13 cellular contexts compared by ENCODE assay signal in the genomic region with DNA sequence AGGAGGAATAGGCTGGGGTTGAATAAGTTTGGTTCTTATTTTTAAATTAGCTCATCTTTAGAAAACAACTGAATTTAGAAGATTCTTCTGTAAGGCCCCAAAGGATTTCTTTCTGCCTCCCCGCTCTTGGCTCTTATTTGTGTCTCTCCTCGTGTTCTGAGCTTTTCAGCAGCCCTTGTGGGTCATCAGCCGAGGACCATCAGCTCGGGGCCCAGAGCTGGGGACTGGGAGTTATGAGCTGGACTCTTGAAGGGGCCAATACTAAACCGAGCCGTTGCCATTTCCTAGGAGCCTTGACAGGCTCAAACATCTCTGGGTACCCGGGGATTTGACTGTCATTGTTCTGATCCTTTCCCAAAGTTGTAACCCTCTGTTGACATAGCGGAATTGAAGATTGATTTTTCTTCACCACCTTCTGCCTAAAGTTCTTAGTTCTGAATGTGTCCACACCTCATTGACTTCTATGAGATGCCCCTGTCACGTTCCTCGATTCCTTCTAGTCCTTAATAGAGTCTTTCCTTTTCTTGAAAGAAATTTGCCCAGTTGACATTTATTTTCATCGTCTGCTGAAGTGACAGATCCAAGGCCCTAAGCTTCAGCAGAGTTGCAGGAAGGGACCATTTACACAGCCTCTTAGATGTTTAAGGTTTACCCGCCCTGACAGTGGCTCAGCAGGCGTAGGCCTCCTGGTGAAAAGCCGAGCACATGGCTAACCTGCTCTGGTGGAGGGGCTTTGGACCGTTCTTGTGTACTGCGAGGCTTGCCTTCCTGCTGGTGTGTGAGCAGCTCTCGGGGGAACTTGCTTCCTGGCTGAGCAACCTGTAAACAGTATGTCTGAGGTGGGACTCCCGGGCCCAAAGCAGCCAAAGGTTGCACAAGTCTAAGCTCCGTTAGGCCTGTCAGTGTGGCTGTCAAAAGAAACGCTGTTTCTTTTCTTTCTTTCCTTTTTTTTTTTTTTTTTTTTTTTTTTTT. TPM values are rescaled to one million over a fixed set of nuclear protein-coding genes. Genes with fewer than 3 reads are reported as not detected.
DNase-seq lines count a peak whose midpoint lies in the region; ATAC-seq and TF ChIP-seq lines count a peak whose summit lies in the region.
"Had no signal": no experiment of that assay in that cellular context is flagged by ENCODE, and none has a peak within 500 bp of the region (broad histone marks: within the 10 kb centered on the region; RNA-seq: fewer than 3 reads in every experiment).

No MANE protein-coding gene starts in this region.

- peak overlapping the region; percentile 57 for H3K4me2 ChIP-seq in skeletal muscle satellite cell (ENCODE audit: low read length)

- no peaks in the 10 kb centered on the region for H3K9me3 ChIP-seq in AG04450 (ENCODE audit: control insufficient read depth, insufficient read depth, low read length)
- no peaks in the 10 kb centered on the region for H3K9me3 ChIP-seq in adipocyte (ENCODE audit: control insufficient read depth, low read length)
- H3K9me3 ChIP-seq in left ventricle myocardium inferior (replicated peaks), result no peaks in the 10 kb centered on the region
- H3K9me3 ChIP-seq in skeletal muscle satellite cell (replicated peaks; ENCODE audit: low read length), result no peaks in the 10 kb centered on the region
- H3K9me3 ChIP-seq: body of pancreas had no signal

- POLR2A ChIA-PET in AG04450 (lab: Yijun Ruan, JAX), result interaction anchor here (0.5 to 1.6 kb wide), 5 partner anchors 13 to 74 kb away, joined by 3 to 6 read pairs (median 4); no protein-coding TSS in a partner anchor

- no peak overlapping the region for H3K4me3 ChIP-seq in AG04450 (ENCODE audit: low read depth, low read length)
- H3K4me3 ChIP-seq in adipocyte (ENCODE audit: low read length), result no peak overlapping the region
- H3K4me3 ChIP-seq in left ventricle myocardium inferior, result no peak overlapping the region
- H3K4me3 ChIP-seq in skeletal muscle satellite cell (ENCODE audit: low read length), result no peak overlapping the region
- H3K4me3 ChIP-seq: body of pancreas had no signal

- ATAC-seq in HG03095 (IDR thresholded peaks at IDR 0.05; ENCODE audit: unreplicated experiment), result no peak
- ATAC-seq: activated T-cell treated with anti-CD3 and anti-CD28 coated beads, Interleukin-2, amount 50 U/mL, for 72 hours had no signal

- H3K4me1 ChIP-seq in adipocyte (ENCODE audit: control insufficient read depth, insufficient read depth, low read length), result peaks cover 70% of the 10 kb centered on the region
- H3K4me1 ChIP-seq in left ventricle myocardium inferior, result peaks cover 65% of the 10 kb centered on the region
- peaks cover 59% of the 10 kb centered on the region for H3K4me1 ChIP-seq in skeletal muscle satellite cell (ENCODE audit: control insufficient read depth, insufficient read depth, low read length)
- H3K4me1 ChIP-seq: body of pancreas had no signal

- intact Hi-C loops in left ventricle myocardium inferior (cut with micrococcal nuclease), result no loop called here
- intact Hi-C loops in posterior vena cava (cut with DNase I), result loop anchor here in 1 of 2 donors (5.0 kb wide), 1 partner anchor 77 kb away; no protein-coding TSS in a partner anchor

- peak overlapping the region; percentile 58 for H3K9ac ChIP-seq in adipocyte (ENCODE audit: low read length)
- H3K9ac ChIP-seq in skeletal muscle satellite cell (ENCODE audit: low read depth, low read length), result peak overlapping the region; percentile 82

- H3K27me3 ChIP-seq in AG04450 (ENCODE audit: control insufficient read depth, insufficient read depth, low read length) (no peaks in the 10 kb centered on the region), adipocyte (replicated peaks; ENCODE audit: control insufficient read depth, insufficient read depth, low read length) (no peaks in the 10 kb centered on the region), left ventricle myocardium inferior (ENCODE audit: low read depth) (no peaks in the 10 kb centered on the region), skeletal muscle satellite cell (ENCODE audit: control insufficient read depth, insufficient read depth, low read length) (no peaks in the 10 kb centered on the region)
- H3K27me3 ChIP-seq: body of pancreas had no signal

- CTCF ChIA-PET in AG04450 (lab: Charles Lee), result interaction anchor here (0.8 to 2.4 kb wide), 7 partner anchors 8 to 187 kb away, joined by 3 to 22 read pairs (median 11); no protein-coding TSS in a partner anchor

- DNase-seq in AG04450 (ENCODE audit: low read depth, low spot score), result no peak
- no peak for DNase-seq in adipocyte (ENCODE audit: low read depth)
- DNase-seq in left ventricle myocardium inferior, result no peak
- DNase-seq in middle frontal gyrus (ENCODE audit: extremely low spot score, low spot score), result no peak
- DNase-seq in posterior vena cava (ENCODE audit: low spot score), result no peak
- no peak for DNase-seq in NCI-H524 (lab: John Stamatoyannopoulos, UW)
- DNase-seq: activated CD4-positive, alpha-beta T cell treated with anti-CD3 and anti-CD28 coated beads for 1 hour; activated T-cell treated with anti-CD3 and anti-CD28 coated beads, Interleukin-2, amount 50 U/mL, for 72 hours; DMS53 had no signal

- TF ChIP-seq CTCF in AG04450 (IDR thresholded peaks at IDR 0.05; ENCODE audit: low read depth, low read length) (no peak), left ventricle myocardium inferior (IDR thresholded peaks at IDR 0.05; ENCODE audit: borderline replicate concordance) (no peak)

- peaks cover 55% of the 10 kb centered on the region for H3K36me3 ChIP-seq in adipocyte (ENCODE audit: control insufficient read depth, insufficient read depth, low read length, severe bottlenecking)
- H3K36me3 ChIP-seq in left ventricle myocardium inferior, result peaks cover 40% of the 10 kb centered on the region
- peaks cover 67% of the 10 kb centered on the region for H3K36me3 ChIP-seq in skeletal muscle satellite cell (ENCODE audit: insufficient read depth, low read length)

- H3K27ac ChIP-seq in AG04450 (ENCODE audit: low read depth, low read length), result peak overlapping the region; percentile 94
- H3K27ac ChIP-seq in left ventricle myocardium inferior (replicated peaks), result peak overlapping the region; percentile 76

RNA-seq across cellular contexts. Expression of a gene that starts 24.0 kb away (rescaled TPM):
- 37.5 and 51.3 TPM in 2 replicates for polyA plus RNA-seq in AG04450 (2011; rRNA removed)
- polyA minus RNA-seq in AG04450 (2011; rRNA and poly(A)+ RNA removed), result 81.5 and 92.0 TPM in 2 replicates
- total RNA-seq in left ventricle myocardium inferior (30.7 TPM), posterior vena cava (10 to 100 TPM; 80.5 to 85.0 TPM)
- 83.4 and 89.8 TPM in 2 replicates for total RNA-seq in skeletal muscle satellite cell (2012; rRNA removed)

RNA-seq across cellular contexts. Expression of a gene that starts 37.6 kb away (rescaled TPM):
- not detected in 2 replicates for polyA plus RNA-seq in AG04450 (2011; rRNA removed)
- polyA minus RNA-seq in AG04450 (2011; rRNA and poly(A)+ RNA removed), result not detected in 2 replicates
- total RNA-seq in left ventricle myocardium inferior (not detected), posterior vena cava (not detected)
- not detected in 2 replicates for total RNA-seq in skeletal muscle satellite cell (2012; rRNA removed)
- total RNA-seq: activated T-cell treated with anti-CD3 and anti-CD28 coated beads, Interleukin-2, amount 50 U/mL, for 72 hours; body of pancreas; mononuclear cell had no signal
